Comparison of ENCODE assay signal across 10 cellular contexts in the genomic region with DNA sequence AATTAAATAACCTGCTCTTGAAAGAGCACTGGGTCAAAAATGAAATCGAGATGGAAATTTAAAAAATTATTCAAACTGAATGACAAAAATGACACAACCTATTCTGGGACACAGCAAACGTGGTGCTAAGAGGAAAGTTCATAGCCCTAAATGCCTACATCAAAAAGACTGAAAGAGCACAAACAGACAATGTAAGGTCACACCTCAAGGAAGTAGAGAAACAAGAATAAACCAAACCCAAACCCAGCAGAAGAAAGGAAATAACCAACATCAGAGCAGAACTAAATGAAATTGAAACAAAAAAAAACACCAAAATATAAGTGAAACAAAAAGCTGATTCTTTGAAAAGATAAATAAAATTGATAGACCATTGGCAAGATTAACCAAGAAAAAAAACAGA. TPM values are rescaled to one million over a fixed set of nuclear protein-coding genes. Genes with fewer than 3 reads are reported as not detected.
DNase-seq lines count a peak whose midpoint lies in the region; ATAC-seq, FAIRE-seq and TF ChIP-seq lines count a peak whose summit lies in the region.
"Not testable (repeated sequence)": the region's sequence is repeated elsewhere in the genome, so short reads cannot be mapped to it uniquely, and the experiment has no call there.
"Had no signal": no experiment of that assay in that cellular context is flagged by ENCODE, and none has a peak within 500 bp of the region (broad histone marks: within the 10 kb centered on the region; RNA-seq: fewer than 3 reads in every experiment).

No MANE protein-coding gene starts in this region.

- POLR2A ChIA-PET in activated CD8-positive, alpha-beta T cell treated with anti-CD3 and anti-CD28 coated beads for 36 hours (lab: Charles Lee); naive thymus-derived CD8-positive, alpha-beta T cell (lab: Charles Lee): not testable (repeated sequence)

- H3K27me3 Mint-ChIP-seq in CD4-positive, CD25-positive, alpha-beta regulatory T cell; T-helper 2 cell treated with Interferon-gamma antibody and Interleukin-4, amounts not matched to agents 5 μg/mL and 100 μg/mL, for 36 hours (ENCODE audit: low read depth); activated CD8-positive, alpha-beta T cell treated with anti-CD3 and anti-CD28 coated beads for 36 hours; activated T-cell treated with anti-CD3 and anti-CD28 coated beads, Interleukin-2, amount 50 U/mL, for 72 hours (ENCODE audit: low read depth); activated naive CD4-positive, alpha-beta T cell treated with anti-CD3 and anti-CD28 coated beads, Interleukin-2, amount 50 U/mL, for 24 hours; activated naive CD8-positive, alpha-beta T cell treated with anti-CD3 and anti-CD28 coated beads, Interleukin-2, amount 50 U/mL, for 24 hours; naive thymus-derived CD8-positive, alpha-beta T cell: not testable (repeated sequence)

- not testable (repeated sequence) for ATAC-seq in CD4-positive, CD25-positive, alpha-beta regulatory T cell (ENCODE audit: low read depth in 2 of 2); activated CD8-positive, alpha-beta T cell treated with anti-CD3 and anti-CD28 coated beads for 36 hours; activated T-cell treated with anti-CD3 and anti-CD28 coated beads, Interleukin-2, amount 50 U/mL, for 72 hours (replicated peaks in 1 of 2); activated naive CD8-positive, alpha-beta T cell treated with anti-CD3 and anti-CD28 coated beads, Interleukin-2, amount 50 U/mL, for 24 hours; naive thymus-derived CD8-positive, alpha-beta T cell

- FAIRE-seq in GM18507 (lab: Jason Lieb, UNC) = peak; percentile 31

- H3K9me3 ChIP-seq in CD4-positive, CD25-positive, alpha-beta regulatory T cell (ENCODE audit: control insufficient read depth in 2 of 2, low read length in 2 of 2) = not testable (repeated sequence)

- CTCF ChIA-PET in activated CD8-positive, alpha-beta T cell treated with anti-CD3 and anti-CD28 coated beads for 36 hours (lab: Charles Lee) = not testable (repeated sequence)

- intact Hi-C loops in activated CD8-positive, alpha-beta T cell treated with anti-CD3 and anti-CD28 coated beads for 36 hours (cut with micrococcal nuclease) = not testable (repeated sequence)

- not testable (repeated sequence) for H3K4me1 ChIP-seq in CD4-positive, CD25-positive, alpha-beta regulatory T cell (ENCODE audit: control insufficient read depth, insufficient read depth, low read length, poor library complexity, severe bottlenecking)

- H3K36me3 Mint-ChIP-seq in CD4-positive, CD25-positive, alpha-beta regulatory T cell; T-helper 2 cell treated with Interferon-gamma antibody and Interleukin-4, amounts not matched to agents 5 μg/mL and 100 μg/mL, for 36 hours (ENCODE audit: low read depth); activated CD8-positive, alpha-beta T cell treated with anti-CD3 and anti-CD28 coated beads for 36 hours (ENCODE audit: low read depth); activated T-cell treated with anti-CD3 and anti-CD28 coated beads, Interleukin-2, amount 50 U/mL, for 72 hours (ENCODE audit: insufficient read depth in 2 of 2); activated naive CD4-positive, alpha-beta T cell treated with anti-CD3 and anti-CD28 coated beads, Interleukin-2, amount 50 U/mL, for 24 hours; activated naive CD8-positive, alpha-beta T cell treated with anti-CD3 and anti-CD28 coated beads, Interleukin-2, amount 50 U/mL, for 24 hours (ENCODE audit: low read depth); naive thymus-derived CD8-positive, alpha-beta T cell: not testable (repeated sequence)

- H3K36me3 ChIP-seq in CD4-positive, CD25-positive, alpha-beta regulatory T cell (ENCODE audit: control insufficient read depth, insufficient read depth, low read length) = not testable (repeated sequence)

- peak in 2 of 3 donors; percentile 29 to 51 for DNase-seq in CD4-positive, CD25-positive, alpha-beta regulatory T cell
- DNase-seq in GM18507 (ENCODE audit: extremely low spot score, insufficient read length, low read depth); T-helper 2 cell treated with Interferon-gamma antibody and Interleukin-4, amounts not matched to agents 5 μg/mL and 100 μg/mL, for 36 hours (ENCODE audit: low spot score); activated CD8-positive, alpha-beta T cell treated with anti-CD3 and anti-CD28 coated beads for 36 hours; activated T-cell treated with anti-CD3 and anti-CD28 coated beads, Interleukin-2, amount 50 U/mL, for 72 hours; activated naive CD8-positive, alpha-beta T cell treated with anti-CD3 and anti-CD28 coated beads, Interleukin-2, amount 50 U/mL, for 24 hours: not testable (repeated sequence)
- peak in 2 of 10 donors; percentile 47 for DNase-seq in naive thymus-derived CD8-positive, alpha-beta T cell

- peaks cover 7 to 27% (median 18%) of the 10 kb centered on the region in 4 donors for H3K4me1 Mint-ChIP-seq in CD4-positive, CD25-positive, alpha-beta regulatory T cell
- H3K4me1 Mint-ChIP-seq in T-helper 2 cell treated with Interferon-gamma antibody and Interleukin-4, amounts not matched to agents 5 μg/mL and 100 μg/mL, for 36 hours (ENCODE audit: low read depth) = peaks cover 16% of the 10 kb centered on the region
- H3K4me1 Mint-ChIP-seq in activated CD8-positive, alpha-beta T cell treated with anti-CD3 and anti-CD28 coated beads for 36 hours (ENCODE audit: low read depth) = peaks cover 22% of the 10 kb centered on the region
- H3K4me1 Mint-ChIP-seq in activated T-cell treated with anti-CD3 and anti-CD28 coated beads, Interleukin-2, amount 50 U/mL, for 72 hours (ENCODE audit: low read depth) = peaks cover 16% of the 10 kb centered on the region
- peaks cover 33% of the 10 kb centered on the region for H3K4me1 Mint-ChIP-seq in activated naive CD4-positive, alpha-beta T cell treated with anti-CD3 and anti-CD28 coated beads, Interleukin-2, amount 50 U/mL, for 24 hours
- peaks cover 20% of the 10 kb centered on the region for H3K4me1 Mint-ChIP-seq in activated naive CD8-positive, alpha-beta T cell treated with anti-CD3 and anti-CD28 coated beads, Interleukin-2, amount 50 U/mL, for 24 hours
- H3K4me1 Mint-ChIP-seq in naive thymus-derived CD8-positive, alpha-beta T cell = peaks cover 15 to 30% (median 23%) of the 10 kb centered on the region in 4 donors

- peak overlapping the region in 3 of 4 donors; percentile 29 to 76 (median 44) for H3K4me3 Mint-ChIP-seq in CD4-positive, CD25-positive, alpha-beta regulatory T cell
- H3K4me3 Mint-ChIP-seq in T-helper 2 cell treated with Interferon-gamma antibody and Interleukin-4, amounts not matched to agents 5 μg/mL and 100 μg/mL, for 36 hours = peak overlapping the region; percentile 60
- H3K4me3 Mint-ChIP-seq in activated CD8-positive, alpha-beta T cell treated with anti-CD3 and anti-CD28 coated beads for 36 hours; activated naive CD8-positive, alpha-beta T cell treated with anti-CD3 and anti-CD28 coated beads, Interleukin-2, amount 50 U/mL, for 24 hours: not testable (repeated sequence)
- peak overlapping the region in 1 of 2 donors; percentile 0 for H3K4me3 Mint-ChIP-seq in activated T-cell treated with anti-CD3 and anti-CD28 coated beads, Interleukin-2, amount 50 U/mL, for 72 hours
- peak overlapping the region; percentile 59 for H3K4me3 Mint-ChIP-seq in activated naive CD4-positive, alpha-beta T cell treated with anti-CD3 and anti-CD28 coated beads, Interleukin-2, amount 50 U/mL, for 24 hours
- H3K4me3 Mint-ChIP-seq in naive thymus-derived CD8-positive, alpha-beta T cell = peak overlapping the region; percentile 3 to 76 (median 54)

- H3K9me3 Mint-ChIP-seq in CD4-positive, CD25-positive, alpha-beta regulatory T cell; T-helper 2 cell treated with Interferon-gamma antibody and Interleukin-4, amounts not matched to agents 5 μg/mL and 100 μg/mL, for 36 hours; activated CD8-positive, alpha-beta T cell treated with anti-CD3 and anti-CD28 coated beads for 36 hours; activated T-cell treated with anti-CD3 and anti-CD28 coated beads, Interleukin-2, amount 50 U/mL, for 72 hours; activated naive CD4-positive, alpha-beta T cell treated with anti-CD3 and anti-CD28 coated beads, Interleukin-2, amount 50 U/mL, for 24 hours; activated naive CD8-positive, alpha-beta T cell treated with anti-CD3 and anti-CD28 coated beads, Interleukin-2, amount 50 U/mL, for 24 hours; naive thymus-derived CD8-positive, alpha-beta T cell: not testable (repeated sequence)

- H3K27me3 ChIP-seq in CD4-positive, CD25-positive, alpha-beta regulatory T cell (ENCODE audit: control insufficient read depth, insufficient read depth, low read length) = not testable (repeated sequence)

- peak overlapping the region in 2 of 3 donors; percentile 2 to 55 for H3K27ac Mint-ChIP-seq in CD4-positive, CD25-positive, alpha-beta regulatory T cell
- H3K27ac Mint-ChIP-seq in T-helper 2 cell treated with Interferon-gamma antibody and Interleukin-4, amounts not matched to agents 5 μg/mL and 100 μg/mL, for 36 hours = peak overlapping the region; percentile 86
- H3K27ac Mint-ChIP-seq in activated CD8-positive, alpha-beta T cell treated with anti-CD3 and anti-CD28 coated beads for 36 hours = peak overlapping the region; percentile 77
- peak overlapping the region; percentile 17 for H3K27ac Mint-ChIP-seq in activated T-cell treated with anti-CD3 and anti-CD28 coated beads, Interleukin-2, amount 50 U/mL, for 72 hours
- peak overlapping the region; percentile 75 for H3K27ac Mint-ChIP-seq in activated naive CD4-positive, alpha-beta T cell treated with anti-CD3 and anti-CD28 coated beads, Interleukin-2, amount 50 U/mL, for 24 hours
- peak overlapping the region; percentile 5 for H3K27ac Mint-ChIP-seq in activated naive CD8-positive, alpha-beta T cell treated with anti-CD3 and anti-CD28 coated beads, Interleukin-2, amount 50 U/mL, for 24 hours
- peak overlapping the region; percentile 4 to 93 (median 68) for H3K27ac Mint-ChIP-seq in naive thymus-derived CD8-positive, alpha-beta T cell

- H3K27ac ChIP-seq in CD4-positive, CD25-positive, alpha-beta regulatory T cell (ENCODE audit: insufficient read depth, low read length, poor library complexity, severe bottlenecking) = not testable (repeated sequence)

- TF ChIP-seq CTCF in activated CD8-positive, alpha-beta T cell treated with anti-CD3 and anti-CD28 coated beads for 36 hours (IDR thresholded peaks at IDR 0.05) = not testable (repeated sequence)

- not testable (repeated sequence) for H3K4me3 ChIP-seq in CD4-positive, CD25-positive, alpha-beta regulatory T cell (ENCODE audit: low read depth, low read length)

RNA-seq across cellular contexts. Expression of a gene that starts 15.1 kb away (rescaled TPM):
- not detected for total RNA-seq in CD4-positive, CD25-positive, alpha-beta regulatory T cell
- not detected for polyA plus RNA-seq in CD4-positive, CD25-positive, alpha-beta regulatory T cell
- not detected for total RNA-seq in activated CD8-positive, alpha-beta T cell treated with anti-CD3 and anti-CD28 coated beads for 36 hours
- not detected for total RNA-seq in activated T-cell treated with anti-CD3 and anti-CD28 coated beads, Interleukin-2, amount 50 U/mL, for 72 hours
- total RNA-seq in naive thymus-derived CD8-positive, alpha-beta T cell = not detected
- polyA plus RNA-seq in naive thymus-derived CD8-positive, alpha-beta T cell = not detected
- total RNA-seq: GM23248 had no signal
- polyA plus RNA-seq: BJ, GM23248 had no signal

Comparison
In these comparisons a context has a peak if more than half of its experiments do, and no peak if none do; other contexts are left out.
1. H3K27ac Mint-ChIP-seq: peak in every context shown above with its lines; median percentile 86 in T-helper 2 cell treated with Interferon-gamma antibody and Interleukin-4, amounts not matched to agents 5 μg/mL and 100 μg/mL, for 36 hours; 77 in activated CD8-positive, alpha-beta T cell treated with anti-CD3 and anti-CD28 coated beads for 36 hours; 75 in activated naive CD4-positive, alpha-beta T cell treated with anti-CD3 and anti-CD28 coated beads, Interleukin-2, amount 50 U/mL, for 24 hours; 68 in naive thymus-derived CD8-positive, alpha-beta T cell; 28 in CD4-positive, CD25-positive, alpha-beta regulatory T cell; 17 in activated T-cell treated with anti-CD3 and anti-CD28 coated beads, Interleukin-2, amount 50 U/mL, for 72 hours; 5 in activated naive CD8-positive, alpha-beta T cell treated with anti-CD3 and anti-CD28 coated beads, Interleukin-2, amount 50 U/mL, for 24 hours.